ENCODE assay signal across 8 cellular contexts in genomic region chr13:71320452-71320851, GRCh38.
A peak's percentile ranks its signal among the peaks of the same experiment; 100 is the strongest.
DNase-seq lines count a peak whose midpoint lies in the region; ATAC-seq and TF ChIP-seq lines count a peak whose summit lies in the region.

No MANE protein-coding gene starts in this region.

- TF ChIP-seq CTCF in GM20000 (IDR thresholded peaks at IDR 0.05; ENCODE audit: extremely low read depth, missing control alignments) (peak; percentile 58), fibroblast of mammary gland (conservative IDR thresholded peaks at IDR 0.05; ENCODE audit: control insufficient read depth, insufficient read depth, low read depth, low read length) (peak; percentile 14), stomach (IDR thresholded peaks at IDR 0.05) (no peak)

- peaks cover 0 to 6% (median 4%) of the 10 kb centered on the region in 4 donors for H3K9me3 ChIP-seq in stomach

- H3K4me3 ChIP-seq in fibroblast of mammary gland (ENCODE audit: control insufficient read depth, low read depth, low read length) (no peak overlapping the region), stomach (no peak overlapping the region)

- no peak for TF ChIP-seq EP300 in stomach (IDR thresholded peaks at IDR 0.05)

- H3K4me1 ChIP-seq in stomach: no peaks in the 10 kb centered on the region

- ATAC-seq in left cardiac atrium: no peak

- intact Hi-C loops in left cardiac atrium (cut with DNase I) (no loop called here), stomach (cut with DNase I; ENCODE audit: low total_unique reads) (no loop called here)

- 75 to 84% (median 80%) methylated on average over 1 of the region's 1 CpG for WGBS in stomach, 5 donors

- no peak for TF ChIP-seq POLR2A in stomach (IDR thresholded peaks at IDR 0.05)

- H3K27ac ChIP-seq in stomach: no peak overlapping the region

- H3K36me3 ChIP-seq in stomach: no peaks in the 10 kb centered on the region

- no peaks in the 10 kb centered on the region for H3K27me3 ChIP-seq in stomach

- DNase-seq in AML-193 (lab: John Stamatoyannopoulos, UW) (peak; percentile 48 to 55), GM20000 (ENCODE audit: low spot score) (peak; percentile 16), NOMO-1 treated with DMSO at 0.1 percent for 48 hours (lab: John Stamatoyannopoulos, UW; ENCODE audit: unreplicated experiment) (peak; percentile 13), fibroblast of mammary gland (ENCODE audit: low read depth) (peak; percentile 4), left cardiac atrium (no peak), stomach (no peak), NCI-H2029 treated with DMSO at 0.1 percent for 48 hours (lab: John Stamatoyannopoulos, UW) (no peak)
- no peak for DNase-seq in activated effector memory CD4-positive, alpha-beta T cell treated with anti-CD3 and anti-CD28 coated beads, Interleukin-2, amount 50 U/mL, for 16 hours

Comparison
In these comparisons a context has a peak if more than half of its experiments do, and no peak if none do; other contexts are left out.
1. DNase-seq: peak in AML-193 (2 of 2), GM20000 (single experiment), NOMO-1 treated with DMSO at 0.1 percent for 48 hours (single experiment) and fibroblast of mammary gland (single experiment); none in activated effector memory CD4-positive, alpha-beta T cell treated with anti-CD3 and anti-CD28 coated beads, Interleukin-2, amount 50 U/mL, for 16 hours (single experiment), left cardiac atrium (single experiment), stomach (single experiment) and NCI-H2029 treated with DMSO at 0.1 percent for 48 hours (single experiment).
2. CTCF ChIP-seq: peak in GM20000 (single experiment) and fibroblast of mammary gland (single experiment); none in stomach (0 of 7).